In the genomic region with DNA sequence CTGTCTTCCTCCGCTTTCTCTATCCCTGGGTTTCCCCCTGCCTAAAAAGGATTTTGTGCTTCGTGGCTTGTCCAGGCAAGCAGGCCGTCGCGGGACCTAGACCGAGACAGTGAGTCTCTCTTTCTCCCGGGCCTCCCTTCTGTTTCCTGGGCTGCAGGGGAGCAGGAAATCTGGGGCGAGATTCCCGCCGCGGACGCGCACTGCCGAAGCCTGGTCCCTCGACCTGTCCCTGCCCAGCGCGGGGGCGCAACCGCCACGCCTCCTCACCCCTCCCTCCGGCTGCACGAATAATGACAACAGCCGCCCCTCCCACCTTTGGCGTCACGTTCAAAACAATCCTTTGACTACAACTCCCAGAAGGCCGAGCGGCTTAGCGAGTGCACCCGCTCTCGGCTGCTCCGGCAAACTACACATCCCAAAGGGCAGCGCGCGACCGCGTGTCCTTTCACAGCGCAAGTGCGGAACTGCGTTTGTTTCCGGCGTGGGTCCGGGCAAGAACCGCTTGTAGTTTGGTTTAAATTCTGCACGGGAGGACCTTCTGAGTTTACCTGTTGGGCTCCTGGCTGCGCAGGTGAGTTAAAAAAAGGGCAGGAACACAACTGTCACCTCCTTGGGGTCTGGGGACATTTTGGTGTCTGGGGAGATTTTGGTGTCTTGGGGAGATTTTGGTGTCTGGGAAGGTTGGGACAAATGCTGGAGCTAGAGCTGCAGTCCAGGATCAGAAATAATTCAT, we compare ENCODE assay signal across 9 cellular contexts. TPM values are rescaled to one million over a fixed set of nuclear protein-coding genes. Genes with fewer than 3 reads are reported as not detected.
A peak's percentile ranks its signal among the peaks of the same experiment; 100 is the strongest.
DNase-seq lines count a peak whose midpoint lies in the region; ATAC-seq, FAIRE-seq and TF ChIP-seq lines count a peak whose summit lies in the region.
"Had no signal": no experiment of that assay in that cellular context is flagged by ENCODE, and none has a peak within 500 bp of the region (broad histone marks: within the 10 kb centered on the region; RNA-seq: fewer than 3 reads in every experiment).

A gene (plus strand): TSS at position 473 of the 733 bp plus-strand sequence. CDS start 1,715 bp downstream, outside the sequence.

- peaks cover 30% of the 10 kb centered on the region for H3K79me2 ChIP-seq in keratinocyte (ENCODE audit: control insufficient read depth, insufficient read depth, low read length)

- no peaks in the 10 kb centered on the region for H3K9me1 ChIP-seq in keratinocyte (ENCODE audit: control insufficient read depth, extremely low read depth, insufficient read depth, low read length)

- no peaks in the 10 kb centered on the region for H3K27me3 ChIP-seq in keratinocyte (ENCODE audit: control insufficient read depth, extremely low read depth, insufficient read depth, low read length)

- ATAC-seq in GM19035 (IDR thresholded peaks at IDR 0.05; ENCODE audit: unreplicated experiment) (peak; percentile 99), HG03354 (IDR thresholded peaks at IDR 0.05; ENCODE audit: poor library complexity, severe bottlenecking, unreplicated experiment) (peak; percentile 99)
- peak; percentile 99 for ATAC-seq in activated CD4-positive, CD25-positive, alpha-beta regulatory T cell treated with anti-CD3 and anti-CD28 coated beads, Interleukin-2, amount 50 U/mL, for 24 hours

- H3K9me3 ChIP-seq in keratinocyte (ENCODE audit: control insufficient read depth, low read depth, low read length): no peaks in the 10 kb centered on the region

- H3K4me1 ChIP-seq in keratinocyte (ENCODE audit: control insufficient read depth, extremely low read depth, insufficient read depth, low read length): peaks cover 5% of the 10 kb centered on the region

- H4K20me1 ChIP-seq in keratinocyte (ENCODE audit: control insufficient read depth, extremely low read depth, insufficient read depth, low read length): no peaks in the 10 kb centered on the region

- H2AFZ ChIP-seq in keratinocyte (ENCODE audit: control insufficient read depth, low read length): peak within 1 kb of the TSS; percentile 78

- peak; percentile 94 for DNase-seq in AG09319 (ENCODE audit: extremely low read depth, low read depth)
- DNase-seq in NCI-H446 treated with DMSO at 0.1 percent for 48 hours (lab: John Stamatoyannopoulos, UW): peak; percentile 97
- peak; percentile 97 to 100 for DNase-seq in cerebellar nuclear complex (lab: John Stamatoyannopoulos, UW)
- peak; percentile 87 for DNase-seq in keratinocyte (ENCODE audit: low read depth, low spot score)
- DNase-seq in stimulated activated CD4-positive, alpha-beta T cell treated with anti-CD3 and anti-CD28 coated beads, Interleukin-15, amount 100 ng/mL, for 1 hour (ENCODE audit: low read depth in 1 of 2, low spot score in 1 of 2): peak; percentile 95 to 96

- FAIRE-seq in keratinocyte (lab: Jason Lieb, UNC): peak; percentile 59
- FAIRE-seq: colon had no signal

- TF ChIP-seq CTCF in AG09319 (IDR thresholded peaks at IDR 0.05; ENCODE audit: low read depth, low read length) (no peak), keratinocyte (optimal IDR thresholded peaks at IDR 0.05 in 1 of 3, IDR thresholded peaks at IDR 0.05 in 1 of 3, conservative IDR thresholded peaks at IDR 0.05 in 1 of 3; ENCODE audit: extremely low read depth in 1 of 3, insufficient read depth in 2 of 3, low read length in 3 of 3) (no peak)

- H3K27ac ChIP-seq in keratinocyte (ENCODE audit: control insufficient read depth, insufficient read depth, low read length): peak within 1 kb of the TSS; percentile 79

- peak within 1 kb of the TSS; percentile 68 for H3K4me2 ChIP-seq in keratinocyte (ENCODE audit: control insufficient read depth, extremely low read depth, insufficient read depth, low read depth, low read length)

- peak within 1 kb of the TSS; percentile 80 for H3K9ac ChIP-seq in keratinocyte (ENCODE audit: control insufficient read depth, extremely low read depth, insufficient read depth, low read length)

- peaks cover 4 to 7% of the 10 kb centered on the region in 2 experiments for H3K36me3 ChIP-seq in keratinocyte (ENCODE audit: control insufficient read depth in 2 of 2, extremely low read depth in 1 of 2, insufficient read depth in 2 of 2, low read length in 2 of 2)

- dilution Hi-C loops in keratinocyte (cut with MboI; ENCODE audit: extremely low pct_ligation_motif_present, low sequenced_read_pairs): no loop called here

- H3K4me3 ChIP-seq in keratinocyte (ENCODE audit: control insufficient read depth in 2 of 3, extremely low read depth in 1 of 3, insufficient read depth in 2 of 3, low read depth in 1 of 3, low read length in 3 of 3): peak within 1 kb of the TSS; percentile 50 to 95 (median 87)

RNA-seq across cellular contexts. Expression of the gene that starts here (rescaled TPM):
- polyA plus RNA-seq in keratinocyte: 24.6 to 41.7 TPM (median 25.0 TPM) in 3 replicates
- polyA plus RNA-seq in keratinocyte (2011; ENCODE audit: low read depth): 13.5 TPM
- polyA plus RNA-seq in keratinocyte (2011; cell fraction: cytosol; rRNA removed): 18.4 and 27.3 TPM in 2 replicates
- 30.9 and 40.4 TPM in 2 replicates for polyA plus RNA-seq in keratinocyte (2011; cell fraction: nucleus; rRNA removed)
- polyA plus RNA-seq in keratinocyte (2012; ENCODE audit: low replicate concordance): 19.0 and 19.3 TPM in 2 replicates
- 10.0 to 27.2 TPM (median 23.5 TPM) in 3 replicates for polyA minus RNA-seq in keratinocyte
- 11.5 TPM for polyA minus RNA-seq in keratinocyte (2011; cell fraction: cytosol; rRNA and poly(A)+ RNA removed)
- polyA minus RNA-seq in keratinocyte (2011; cell fraction: nucleus; rRNA and poly(A)+ RNA removed): 12.9 and 15.7 TPM in 2 replicates

Comparison
In these comparisons a context has a peak if more than half of its experiments do, and no peak if none do; other contexts are left out.
1. Peak in every context shown above with its lines: DNase-seq, ATAC-seq, H3K4me3 ChIP-seq and H3K27ac ChIP-seq.